Comparison of ENCODE assay signal across 14 cellular contexts in the genomic region with DNA sequence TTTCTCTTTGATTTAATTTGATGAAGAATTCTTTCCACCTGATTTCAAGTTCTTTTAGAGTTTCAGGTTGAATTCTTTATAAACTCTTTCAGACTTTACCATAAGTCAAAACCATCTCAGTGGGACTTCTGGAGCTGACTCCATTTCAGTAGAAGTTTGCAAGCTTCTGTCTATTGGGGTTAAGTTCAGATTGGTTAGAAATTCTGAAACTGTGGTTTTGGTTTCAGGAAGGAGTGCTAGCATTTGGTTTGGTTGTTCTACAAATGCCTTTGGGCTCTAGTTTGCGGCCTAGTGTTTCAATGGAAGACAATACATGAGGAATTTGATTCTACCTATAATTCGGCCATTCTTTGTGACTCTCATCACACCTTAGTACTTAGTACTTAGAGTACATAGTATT.
DNase-seq lines count a peak whose midpoint lies in the region; ATAC-seq lines count a peak whose summit lies in the region.
"Had no signal": no experiment of that assay in that cellular context is flagged by ENCODE, and none has a peak within 500 bp of the region (broad histone marks: within the 10 kb centered on the region; RNA-seq: fewer than 3 reads in every experiment).

No MANE protein-coding gene starts in this region.

- H3K27me3 Mint-ChIP-seq in activated CD4-positive, alpha-beta T cell treated with anti-CD3 and anti-CD28 coated beads, Interleukin-2, amount 10 ng/mL, durations not matched to agents 24 days and 14 days, result peaks cover 4% of the 10 kb centered on the region

- intact Hi-C loops in activated CD4-positive, alpha-beta T cell treated with anti-CD3 and anti-CD28 coated beads, Interleukin-2, amount 10 ng/mL, durations not matched to agents 24 days and 14 days (cut with micrococcal nuclease), result no loop called here

- H3K36me3 Mint-ChIP-seq in activated CD4-positive, alpha-beta T cell treated with anti-CD3 and anti-CD28 coated beads, Interleukin-2, amount 10 ng/mL, durations not matched to agents 24 days and 14 days (ENCODE audit: low read depth), result no peaks in the 10 kb centered on the region

- ATAC-seq in GM18519 (IDR thresholded peaks at IDR 0.05; ENCODE audit: low FRiP score, unreplicated experiment) (peak; percentile 70), GM21390 (IDR thresholded peaks at IDR 0.05; ENCODE audit: unreplicated experiment) (peak; percentile 72), HG02885 (IDR thresholded peaks at IDR 0.05; ENCODE audit: poor library complexity, unreplicated experiment) (peak; percentile 84), HG03571 (IDR thresholded peaks at IDR 0.05; ENCODE audit: unreplicated experiment) (peak; percentile 65)
- ATAC-seq: HepG2 had no signal

- H3K27ac Mint-ChIP-seq in activated CD4-positive, alpha-beta T cell treated with anti-CD3 and anti-CD28 coated beads, Interleukin-2, amount 10 ng/mL, durations not matched to agents 24 days and 14 days, result no peak overlapping the region
- H3K27ac Mint-ChIP-seq: activated naive CD4-positive, alpha-beta T cell treated with anti-CD3 and anti-CD28 coated beads for 36 hours had no signal

- no peak overlapping the region for H3K4me3 Mint-ChIP-seq in activated CD4-positive, alpha-beta T cell treated with anti-CD3 and anti-CD28 coated beads, Interleukin-2, amount 10 ng/mL, durations not matched to agents 24 days and 14 days
- H3K4me3 Mint-ChIP-seq: activated naive CD4-positive, alpha-beta T cell treated with anti-CD3 and anti-CD28 coated beads for 36 hours had no signal

- H3K9me3 Mint-ChIP-seq in activated CD4-positive, alpha-beta T cell treated with anti-CD3 and anti-CD28 coated beads, Interleukin-2, amount 10 ng/mL, durations not matched to agents 24 days and 14 days, result no peaks in the 10 kb centered on the region
- H3K9me3 Mint-ChIP-seq: activated naive CD4-positive, alpha-beta T cell treated with anti-CD3 and anti-CD28 coated beads for 36 hours had no signal

- no peaks in the 10 kb centered on the region for H3K4me1 Mint-ChIP-seq in activated CD4-positive, alpha-beta T cell treated with anti-CD3 and anti-CD28 coated beads, Interleukin-2, amount 10 ng/mL, durations not matched to agents 24 days and 14 days

- no peak for DNase-seq in activated naive CD4-positive, alpha-beta T cell treated with anti-CD3 and anti-CD28 coated beads, Interleukin-2, amount 50 U/mL, for 16 hours
- DNase-seq in activated CD4-positive, alpha-beta T cell treated with anti-CD3 and anti-CD28 coated beads, Interleukin-2, amount 10 ng/mL, durations not matched to agents 24 days and 14 days, result no peak
- no peak for DNase-seq in AML-193 (lab: John Stamatoyannopoulos, UW)
- no peak for DNase-seq in AG20443 (ENCODE audit: low spot score)
- DNase-seq: activated naive CD4-positive, alpha-beta T cell treated with anti-CD3 and anti-CD28 coated beads for 36 hours; kidney glomerular epithelial cell; NCI-H1417 treated with DMSO at 0.1 percent for 48 hours; NCI-H526 treated with DMSO at 0.1 percent for 48 hours; stimulated activated CD4-positive, alpha-beta T cell treated with anti-CD3 and anti-CD28 coated beads, Interleukin-1b, Interleukin-23, amount 100 ng/mL, for 48 hours had no signal
